25 cellular contexts compared by ENCODE assay signal in the genomic region with DNA sequence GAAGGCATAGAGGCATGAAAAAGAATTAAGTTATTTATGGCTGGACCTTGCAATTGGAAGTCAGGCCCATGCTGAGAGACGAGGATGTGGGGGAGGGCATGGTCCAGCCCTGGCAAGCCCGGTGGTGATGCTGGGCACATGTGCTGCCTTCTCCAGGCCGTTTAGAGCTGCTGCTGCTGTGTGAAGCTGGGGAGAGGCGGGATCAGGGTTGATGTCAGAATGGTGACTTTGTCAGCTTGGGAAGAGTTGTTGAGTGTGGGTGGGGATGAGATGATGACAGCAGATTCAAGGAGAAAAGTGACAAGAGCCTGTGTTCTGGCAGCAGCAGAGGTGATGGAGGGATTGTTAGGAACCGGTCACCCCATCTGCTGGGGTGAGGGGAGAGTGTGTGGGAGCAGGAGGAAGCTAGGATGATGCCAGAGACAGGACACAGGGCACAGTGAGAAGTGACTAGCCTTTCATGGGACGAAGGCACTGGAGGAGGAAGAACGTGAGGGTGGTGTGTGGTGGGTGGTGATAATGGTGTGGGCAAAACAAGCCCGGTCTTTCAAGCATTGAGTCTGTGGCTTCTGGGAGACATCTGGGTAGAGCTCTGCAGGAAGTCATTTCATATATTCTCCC.
"Had no signal": no experiment of that assay in that cellular context is flagged by ENCODE, and none has a peak within 500 bp of the region (broad histone marks: within the 10 kb centered on the region; RNA-seq: fewer than 3 reads in every experiment).

No MANE protein-coding gene starts in this region.

- H3K36me3 ChIP-seq: left ventricle myocardium inferior, neutrophil, sigmoid colon, stomach, thyroid gland, upper lobe of left lung had no signal

- DNase-seq: activated CD4-positive, alpha-beta memory T cell treated with anti-CD3 and anti-CD28 coated beads, Interleukin-2, amount 10 ng/mL, durations not matched to agents 7 days and 5 days; activated CD4-positive, alpha-beta T cell treated with anti-CD3 and anti-CD28 coated beads for 1 hour; activated CD4-positive, alpha-beta T cell treated with anti-CD3 and anti-CD28 coated beads, Interleukin-2, amount 10 ng/mL, durations not matched to agents 7 days and 5 days; activated CD8-positive, alpha-beta memory T cell treated with anti-CD3 and anti-CD28 coated beads, Interleukin-2, amount 50 U/mL, for 48 hours; activated gamma-delta T cell treated with Interleukin-2 at 50 U/mL for 16 hours; activated naive CD4-positive, alpha-beta T cell treated with anti-CD3 and anti-CD28 coated beads, Interleukin-2, amount 50 U/mL, for 16 hours; activated T-cell treated with anti-CD3 and anti-CD28 coated beads, Interleukin-2, amount 50 U/mL, for 24 hours; central memory CD4-positive, alpha-beta T cell; effector memory CD4-positive, alpha-beta T cell; left ventricle myocardium inferior; mesendoderm; sigmoid colon; small intestine; stimulated activated CD4-positive, alpha-beta T cell treated with anti-CD3 and anti-CD28 coated beads, Interleukin-4, amount 100 ng/mL, for 24 hours; stomach; T-helper 17 cell; T1000; thyroid gland; upper lobe of left lung had no signal

- ATAC-seq: activated T-helper 17 cell treated with anti-CD3 and anti-CD28 coated beads, Interleukin-2, amount 50 U/mL, for 72 hours; stimulated activated effector memory CD8-positive, alpha-beta T cell treated with anti-CD3 and anti-CD28 coated beads, Interleukin-12 subunit alpha, Interleukin-12 subunit beta, amount 100 ng/mL, for 72 hours; T-helper 17 cell; WTC11 had no signal

- H3K27ac ChIP-seq: left ventricle myocardium inferior, neutrophil, sigmoid colon, stomach, thyroid gland, upper lobe of left lung had no signal

- FAIRE-seq: frontal cortex, small intestine had no signal

- H3K4me1 ChIP-seq: left ventricle myocardium inferior, sigmoid colon, stomach, thyroid gland, upper lobe of left lung had no signal

- H3K9me3 ChIP-seq: left ventricle myocardium inferior, neutrophil, sigmoid colon, stomach, thyroid gland, upper lobe of left lung had no signal

- H3K27me3 ChIP-seq: thyroid gland, upper lobe of left lung had no signal

- H3K4me3 ChIP-seq: left ventricle myocardium inferior, lung, sigmoid colon, stomach, thyroid gland, upper lobe of left lung had no signal
